18 cellular contexts compared by ENCODE assay signal in genomic region chr14:36451346-36452065, GRCh38.
DNase-seq lines count a peak whose midpoint lies in the region; ATAC-seq and TF ChIP-seq lines count a peak whose summit lies in the region.
"Had no signal": no experiment of that assay in that cellular context is flagged by ENCODE, and none has a peak within 500 bp of the region (broad histone marks: within the 10 kb centered on the region; RNA-seq: fewer than 3 reads in every experiment).

No MANE protein-coding gene starts in this region.

- no peaks in the 10 kb centered on the region for H3K36me3 ChIP-seq in left lung
- no peaks in the 10 kb centered on the region for H3K36me3 ChIP-seq in upper lobe of left lung
- H3K36me3 ChIP-seq: BLaER1 had no signal

- TF ChIP-seq CTCF in left lung (IDR thresholded peaks at IDR 0.05) (no peak), upper lobe of left lung (IDR thresholded peaks at IDR 0.05) (no peak)

- H3K27me3 ChIP-seq in left lung (no peaks in the 10 kb centered on the region), upper lobe of left lung (no peaks in the 10 kb centered on the region)
- H3K27me3 ChIP-seq: BLaER1 had no signal

- ATAC-seq in left lung (peak; percentile 89), upper lobe of left lung (ENCODE audit: low FRiP score in 2 of 2) (peak; percentile 64 to 89), GM21526 (IDR thresholded peaks at IDR 0.05; ENCODE audit: low FRiP score, unreplicated experiment) (no peak), HG03571 (IDR thresholded peaks at IDR 0.05; ENCODE audit: unreplicated experiment) (no peak), HG03342 (IDR thresholded peaks at IDR 0.05; ENCODE audit: unreplicated experiment) (no peak)
- ATAC-seq: activated T-cell treated with anti-CD3 and anti-CD28 coated beads, Interleukin-2, amount 50 U/mL, for 72 hours had no signal

- intact Hi-C loops in left lung (cut with DNase I), result no loop called here

- no peak overlapping the region for H3K4me3 ChIP-seq in left lung
- no peak overlapping the region for H3K4me3 ChIP-seq in upper lobe of left lung
- H3K4me3 ChIP-seq: BLaER1 had no signal

- H3K9me3 ChIP-seq in left lung, result no peaks in the 10 kb centered on the region
- no peaks in the 10 kb centered on the region for H3K9me3 ChIP-seq in upper lobe of left lung
- H3K9me3 ChIP-seq: BLaER1 had no signal

- peak in 2 of 4 donors; percentile 28 to 61 for TF ChIP-seq POLR2A in upper lobe of left lung (IDR thresholded peaks at IDR 0.05)

- peak; percentile 45 for DNase-seq in NCI-H748 (lab: John Stamatoyannopoulos, UW; ENCODE audit: unreplicated experiment)
- no peak for DNase-seq in NCI-H748 treated with DMSO at 0.1 percent for 48 hours (lab: John Stamatoyannopoulos, UW)
- DNase-seq in NCI-H510A (lab: John Stamatoyannopoulos, UW), result peak; percentile 53
- DNase-seq in left lung, result peak in 1 of 2 donors; percentile 49
- DNase-seq in upper lobe of left lung, result peak in 1 of 2 donors; percentile 82
- DNase-seq: activated CD4-positive, alpha-beta T cell treated with anti-CD3 and anti-CD28 coated beads for 1 hour; activated naive CD4-positive, alpha-beta T cell treated with anti-CD3 and anti-CD28 coated beads, Interleukin-2, amount 10 ng/mL, durations not matched to agents 7 days and 5 days; activated T-cell treated with anti-CD3 and anti-CD28 coated beads, Interleukin-2, amount 50 U/mL, for 72 hours; caudate nucleus; dermis blood vessel endothelial cell; NCI-H1436; right cardiac atrium; Right ventricle myocardium superior; stimulated activated CD4-positive, alpha-beta T cell treated with anti-CD3 and anti-CD28 coated beads, Interleukin-15, amount 100 ng/mL, for 24 hours had no signal

- H3K4me1 ChIP-seq in left lung (peaks cover 0 to 3% of the 10 kb centered on the region in 2 donors), upper lobe of left lung (peaks cover 0 to 29% (median 0%) of the 10 kb centered on the region in 4 donors)
- H3K4me1 ChIP-seq: BLaER1 had no signal

- peak overlapping the region; percentile 38 to 83 for H3K27ac ChIP-seq in left lung
- H3K27ac ChIP-seq in upper lobe of left lung, result peak overlapping the region; percentile 61 to 86 (median 78)
- H3K27ac ChIP-seq: BLaER1 had no signal

- 60 to 62% methylated on average over 4 to 8 of the region's 8 CpGs for WGBS in upper lobe of left lung, 2 donors

- TF ChIP-seq EP300 in upper lobe of left lung (IDR thresholded peaks at IDR 0.05), result peak in 1 of 4 donors; percentile 78

Comparison
In these comparisons a context has a peak if more than half of its experiments do, and no peak if none do; other contexts are left out.
1. ATAC-seq: peak in left lung (single experiment) and upper lobe of left lung (2 of 2); none in GM21526 (single experiment), HG03571 (single experiment) and HG03342 (single experiment).